14 cellular contexts compared by ENCODE assay signal in genomic region chr4:39348371-39349265, GRCh38. TPM values are rescaled to one million over a fixed set of nuclear protein-coding genes. Genes with fewer than 3 reads are reported as not detected.
DNase-seq lines count a peak whose midpoint lies in the region; ATAC-seq, FAIRE-seq and TF ChIP-seq lines count a peak whose summit lies in the region.
"Had no signal": no experiment of that assay in that cellular context is flagged by ENCODE, and none has a peak within 500 bp of the region (broad histone marks: within the 10 kb centered on the region; RNA-seq: fewer than 3 reads in every experiment).

No MANE protein-coding gene starts in this region.

- CTCF ChIA-PET in activated naive CD4-positive, alpha-beta T cell treated with anti-CD3 and anti-CD28 coated beads for 36 hours (lab: Charles Lee), result no interaction called here

- no peaks in the 10 kb centered on the region for H3K36me3 ChIP-seq in bronchial epithelial cell (ENCODE audit: control insufficient read depth, insufficient read depth, low read length)

- no peaks in the 10 kb centered on the region for H3K27me3 Mint-ChIP-seq in activated naive CD4-positive, alpha-beta T cell treated with anti-CD3 and anti-CD28 coated beads for 36 hours (ENCODE audit: low read depth)
- H3K27me3 Mint-ChIP-seq in stimulated activated naive CD8-positive, alpha-beta T cell treated with anti-CD3 and anti-CD28 coated beads, Interleukin-15, Interleukin-2, amounts not matched to agents 100 ng/mL and 50 ng/mL, for 24 hours, result no peaks in the 10 kb centered on the region

- H3K36me3 Mint-ChIP-seq in activated naive CD4-positive, alpha-beta T cell treated with anti-CD3 and anti-CD28 coated beads for 36 hours (ENCODE audit: low read depth), result peaks cover 43% of the 10 kb centered on the region
- peaks cover 68% of the 10 kb centered on the region for H3K36me3 Mint-ChIP-seq in stimulated activated naive CD8-positive, alpha-beta T cell treated with anti-CD3 and anti-CD28 coated beads, Interleukin-15, Interleukin-2, amounts not matched to agents 100 ng/mL and 50 ng/mL, for 24 hours (ENCODE audit: low read depth)

- FAIRE-seq in RCC 7860 (lab: Jason Lieb, UNC) (peak; percentile 54), bronchial epithelial cell (lab: Jason Lieb, UNC) (no peak)
- FAIRE-seq: GM12892 had no signal

- H3K4me1 Mint-ChIP-seq in activated naive CD4-positive, alpha-beta T cell treated with anti-CD3 and anti-CD28 coated beads for 36 hours (ENCODE audit: low read depth), result peaks cover 61% of the 10 kb centered on the region
- H3K4me1 Mint-ChIP-seq in stimulated activated naive CD8-positive, alpha-beta T cell treated with anti-CD3 and anti-CD28 coated beads, Interleukin-15, Interleukin-2, amounts not matched to agents 100 ng/mL and 50 ng/mL, for 24 hours (ENCODE audit: low read depth), result peaks cover 67% of the 10 kb centered on the region

- H3K27ac Mint-ChIP-seq in activated naive CD4-positive, alpha-beta T cell treated with anti-CD3 and anti-CD28 coated beads for 36 hours, result peak overlapping the region; percentile 6
- peak overlapping the region; percentile 75 for H3K27ac Mint-ChIP-seq in stimulated activated naive CD8-positive, alpha-beta T cell treated with anti-CD3 and anti-CD28 coated beads, Interleukin-15, Interleukin-2, amounts not matched to agents 100 ng/mL and 50 ng/mL, for 24 hours

- DNase-seq in activated naive CD4-positive, alpha-beta T cell treated with anti-CD3 and anti-CD28 coated beads for 36 hours, result no peak
- no peak for DNase-seq in activated naive CD4-positive, alpha-beta T cell treated with Interleukin-2 at 50 U/mL for 16 hours
- DNase-seq in RCC 7860 (ENCODE audit: low spot score) (no peak), bronchial epithelial cell (ENCODE audit: low read depth) (peak; percentile 35), NCI-H345 treated with DMSO at 0.1 percent for 48 hours (lab: John Stamatoyannopoulos, UW; ENCODE audit: unreplicated experiment) (no peak), NCI-H1048 (lab: John Stamatoyannopoulos, UW) (no peak)
- DNase-seq: activated CD4-positive, CD25-positive, alpha-beta regulatory T cell; central memory CD4-positive, alpha-beta T cell; left cardiac atrium; NCI-H146; nucleus accumbens had no signal

- no peak overlapping the region for H3K4me3 ChIP-seq in bronchial epithelial cell (ENCODE audit: low read depth, low read length)

- TF ChIP-seq CTCF in bronchial epithelial cell (IDR thresholded peaks at IDR 0.05; ENCODE audit: insufficient read depth, low read length, severe bottlenecking), result no peak

- no peak for ATAC-seq in GM21737 (IDR thresholded peaks at IDR 0.05; ENCODE audit: unreplicated experiment)
- ATAC-seq: left cardiac atrium had no signal

- H3K9me3 Mint-ChIP-seq in activated naive CD4-positive, alpha-beta T cell treated with anti-CD3 and anti-CD28 coated beads for 36 hours, result peaks cover 1% of the 10 kb centered on the region
- H3K9me3 Mint-ChIP-seq in stimulated activated naive CD8-positive, alpha-beta T cell treated with anti-CD3 and anti-CD28 coated beads, Interleukin-15, Interleukin-2, amounts not matched to agents 100 ng/mL and 50 ng/mL, for 24 hours, result peaks cover 3% of the 10 kb centered on the region

- H3K27me3 ChIP-seq in bronchial epithelial cell (ENCODE audit: control insufficient read depth, insufficient read depth, low read length), result no peaks in the 10 kb centered on the region

- H3K4me3 Mint-ChIP-seq in activated naive CD4-positive, alpha-beta T cell treated with anti-CD3 and anti-CD28 coated beads for 36 hours, result no peak overlapping the region
- peak overlapping the region; percentile 55 for H3K4me3 Mint-ChIP-seq in stimulated activated naive CD8-positive, alpha-beta T cell treated with anti-CD3 and anti-CD28 coated beads, Interleukin-15, Interleukin-2, amounts not matched to agents 100 ng/mL and 50 ng/mL, for 24 hours

- intact Hi-C loops in activated naive CD4-positive, alpha-beta T cell treated with anti-CD3 and anti-CD28 coated beads for 36 hours (cut with micrococcal nuclease), result no loop called here

RNA-seq across cellular contexts. Expression of gene RFC1, which starts 17.5 kb away (rescaled TPM):
- 100 to 1,000 TPM; 109 to 123 TPM for total RNA-seq in activated naive CD4-positive, alpha-beta T cell treated with anti-CD3 and anti-CD28 coated beads for 36 hours
- total RNA-seq in bronchial epithelial cell, result 48.2 and 112 TPM in 2 replicates

RNA-seq across cellular contexts. Expression of gene KLB, which starts 58.1 kb away (rescaled TPM):
- not detected for total RNA-seq in activated naive CD4-positive, alpha-beta T cell treated with anti-CD3 and anti-CD28 coated beads for 36 hours
- under 0.01 TPM in 2 replicates for total RNA-seq in bronchial epithelial cell
